8 cellular contexts compared by ENCODE assay signal in genomic region chr22:32411388-32411787, GRCh38. TPM values are rescaled to one million over a fixed set of nuclear protein-coding genes. Genes with fewer than 3 reads are reported as not detected.
DNase-seq lines count a peak whose midpoint lies in the region; ATAC-seq and TF ChIP-seq lines count a peak whose summit lies in the region.

No MANE protein-coding gene starts in this region.

- POLR2A ChIA-PET in A673 (lab: Charles Lee; ENCODE audit: low non-redundant PET): interaction anchor here (1.0 kb wide), 1 partner anchor 434 kb away, joined by 4 read pairs; no protein-coding TSS in a partner anchor

- H3K27me3 Mint-ChIP-seq in neural crest cell (ENCODE audit: low read depth): peaks cover 21% of the 10 kb centered on the region

- intact Hi-C loops in A673 (cut with micrococcal nuclease; ENCODE audit: unreplicated experiment): no loop called here

- H3K27me3 ChIP-seq in A673 (replicated peaks; ENCODE audit: insufficient read depth, low read depth, low read length, poor library complexity): no peaks in the 10 kb centered on the region

- H3K27ac ChIP-seq in A673 (ENCODE audit: low read depth, low read length, poor library complexity, severe bottlenecking) (peak overlapping the region; percentile 83), epithelial cell of prostate (peak overlapping the region; percentile 84)

- peaks cover 14% of the 10 kb centered on the region for H3K4me1 ChIP-seq in A673 (ENCODE audit: insufficient read depth, low read length, poor library complexity, severe bottlenecking)

- peak overlapping the region; percentile 99 for H3K4me3 Mint-ChIP-seq in neural crest cell

- DNase-seq in A673 (ENCODE audit: low spot score) (no peak), epithelial cell of prostate (ENCODE audit: low read depth, low spot score) (no peak), neural crest cell (ENCODE audit: low read depth, low spot score) (no peak), DMS79 treated with DMSO at 0.1 percent for 48 hours (lab: John Stamatoyannopoulos, UW) (no peak), NCI-H2196 treated with DMSO at 0.1 percent for 48 hours (lab: John Stamatoyannopoulos, UW; ENCODE audit: unreplicated experiment) (no peak)

- TF ChIP-seq CTCF in A673 (conservative IDR thresholded peaks at IDR 0.05; ENCODE audit: low read depth, low read length) (no peak), neural crest cell (conservative IDR thresholded peaks at IDR 0.05) (no peak)

- H3K27ac Mint-ChIP-seq in neural crest cell (ENCODE audit: unreplicated experiment): peak overlapping the region; percentile 13

- H3K9me3 ChIP-seq in A673 (ENCODE audit: low read depth, low read length, poor library complexity, severe bottlenecking): no peaks in the 10 kb centered on the region

- no peaks in the 10 kb centered on the region for H3K9me3 Mint-ChIP-seq in neural crest cell

- H3K36me3 ChIP-seq in A673 (ENCODE audit: insufficient read depth, low read length, poor library complexity, severe bottlenecking): peaks cover 17% of the 10 kb centered on the region

- peaks cover 3% of the 10 kb centered on the region for H3K36me3 Mint-ChIP-seq in neural crest cell (ENCODE audit: low read depth)

- peaks cover 26% of the 10 kb centered on the region for H3K4me1 Mint-ChIP-seq in neural crest cell

- ATAC-seq in GM21528 (IDR thresholded peaks at IDR 0.05; ENCODE audit: low FRiP score, unreplicated experiment) (peak; percentile 7), SK-N-SH treated with all-trans-retinoic acid at 6 μM for 48 hours (peak; percentile 47), HG02852 (IDR thresholded peaks at IDR 0.05; ENCODE audit: unreplicated experiment) (no peak)

- BruUV-seq in A673 (replicated peaks; lab: Mats Ljungman, UMichigan): no TSS peak

- CTCF ChIA-PET in A673 (lab: Charles Lee): no interaction called here

- H3K4me3 ChIP-seq in A673 (ENCODE audit: low read depth, low read length, poor library complexity, severe bottlenecking): peak overlapping the region; percentile 95

TF ChIP-seq in SK-N-SH treated with all-trans-retinoic acid at 6 μM for 48 hours, 23 proteins besides CTCF, POLR2A, EP300 and RAD21:
- no peak for TF ChIP-seq TOX (CRISPR knock-in tag; IDR thresholded peaks at IDR 0.05; ENCODE audit: borderline replicate concordance)
- no peak for TF ChIP-seq ZFP3 (CRISPR knock-in tag; IDR thresholded peaks at IDR 0.05)
- no peak for TF ChIP-seq CSRNP3 (CRISPR knock-in tag; IDR thresholded peaks at IDR 0.05)
- TF ChIP-seq OSR1 (CRISPR knock-in tag; IDR thresholded peaks at IDR 0.05): no peak

RNA-seq across cellular contexts. Expression of gene RTCB, which starts 0.7 kb away (rescaled TPM):
- total RNA-seq in A673 (2021) (122 and 123 TPM in 2 replicates), neural crest cell (111 and 117 TPM in 2 replicates)

RNA-seq across cellular contexts. Expression of gene BPIFC, which starts 52.9 kb away (rescaled TPM):
- total RNA-seq in A673 (2021): not detected in 2 replicates
- not detected in 2 replicates for total RNA-seq in neural crest cell

RNA-seq across cellular contexts. Expression of gene RFPL3, which starts 53.7 kb away (rescaled TPM):
- total RNA-seq in A673 (2021) (not detected in 2 replicates), neural crest cell (not detected in 2 replicates)
